11 cellular contexts compared by ENCODE assay signal in the genomic region with DNA sequence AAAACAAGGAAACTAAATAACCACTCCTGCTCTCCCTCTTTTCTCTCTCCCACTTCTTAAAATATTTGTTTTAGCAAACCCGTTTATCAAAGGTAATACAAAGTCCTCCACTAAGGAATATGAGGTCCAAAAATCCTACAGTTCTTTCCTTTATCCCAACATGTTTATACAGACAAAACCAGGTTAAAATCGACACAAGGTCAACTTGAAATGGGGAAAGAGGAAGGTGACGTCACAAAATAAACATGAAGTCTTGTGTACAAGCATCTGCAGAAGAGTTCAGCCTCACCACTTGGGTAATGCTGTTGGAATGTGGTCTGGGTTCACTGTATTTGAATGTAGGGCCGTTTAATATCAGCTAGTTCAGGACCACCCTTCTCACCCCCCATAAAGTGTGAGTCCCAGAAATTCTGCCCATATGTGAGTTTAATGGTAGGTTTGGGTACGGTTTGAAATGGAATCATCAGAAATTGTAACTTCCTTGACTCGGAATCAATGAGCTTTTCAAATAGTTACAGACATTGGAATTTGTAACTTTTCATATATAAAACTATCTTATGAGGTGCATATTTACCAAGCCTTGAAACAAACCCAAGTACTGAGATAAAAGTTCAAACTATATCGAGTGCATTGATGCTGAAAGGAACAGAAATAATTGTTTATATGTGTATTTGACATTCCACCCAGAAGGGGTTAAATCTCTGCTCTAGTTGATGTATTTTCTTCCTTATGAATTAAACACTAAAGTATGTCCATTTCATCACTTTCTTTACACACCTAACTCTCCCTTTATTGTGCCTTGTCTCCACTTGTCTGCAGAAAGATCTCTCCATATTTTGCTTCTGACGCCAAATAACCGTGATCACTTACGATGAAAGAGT.
DNase-seq lines count a peak whose midpoint lies in the region; ATAC-seq and TF ChIP-seq lines count a peak whose summit lies in the region.
"Had no signal": no experiment of that assay in that cellular context is flagged by ENCODE, and none has a peak within 500 bp of the region (broad histone marks: within the 10 kb centered on the region; RNA-seq: fewer than 3 reads in every experiment).

No MANE protein-coding gene starts in this region.

- H3K27me3 Mint-ChIP-seq in activated T-cell treated with anti-CD3 and anti-CD28 coated beads, Interleukin-2, amount 50 U/mL, for 4 hours (ENCODE audit: low read depth), result no peaks in the 10 kb centered on the region

- H3K36me3 Mint-ChIP-seq in activated T-cell treated with anti-CD3 and anti-CD28 coated beads, Interleukin-2, amount 50 U/mL, for 4 hours (ENCODE audit: insufficient read depth), result no peaks in the 10 kb centered on the region

- TF ChIP-seq CTCF in choroid plexus epithelial cell (conservative IDR thresholded peaks at IDR 0.05; ENCODE audit: low read depth, low read length) (no peak), dorsolateral prefrontal cortex (IDR thresholded peaks at IDR 0.05 in 54 of 56, conservative IDR thresholded peaks at IDR 0.05 in 2 of 56; ENCODE audit: low read depth in 1 of 56, partially characterized antibody in 56 of 56) (no peak), omental fat pad (IDR thresholded peaks at IDR 0.05) (no peak)

- H3K4me3 Mint-ChIP-seq in activated T-cell treated with anti-CD3 and anti-CD28 coated beads, Interleukin-2, amount 50 U/mL, for 4 hours, result no peak overlapping the region

- peak; percentile 20 for DNase-seq in AG08395 (ENCODE audit: low spot score)
- DNase-seq in LoVo (ENCODE audit: low spot score), result peak; percentile 49
- peak; percentile 98 for DNase-seq in choroid plexus epithelial cell (ENCODE audit: low read depth)
- DNase-seq in lung microvascular endothelial cell (ENCODE audit: low read depth in 2 of 2), result peak; percentile 89 to 93
- no peak for DNase-seq in dorsolateral prefrontal cortex
- DNase-seq in omental fat pad (ENCODE audit: low spot score), result no peak
- DNase-seq in activated T-cell treated with anti-CD3 and anti-CD28 coated beads, Interleukin-2, amount 50 U/mL, for 4 hours, result no peak
- DNase-seq: MM.1S, transverse colon, WERI-Rb-1 had no signal

- H3K4me1 Mint-ChIP-seq in activated T-cell treated with anti-CD3 and anti-CD28 coated beads, Interleukin-2, amount 50 U/mL, for 4 hours (ENCODE audit: low read depth), result no peaks in the 10 kb centered on the region

- intact Hi-C loops in dorsolateral prefrontal cortex (cut with DNase I), result no loop called here

- no peak for ATAC-seq in GM21529 (IDR thresholded peaks at IDR 0.05; ENCODE audit: unreplicated experiment)
- ATAC-seq in omental fat pad (ENCODE audit: low FRiP score), result no peak
- ATAC-seq in activated T-cell treated with anti-CD3 and anti-CD28 coated beads, Interleukin-2, amount 50 U/mL, for 4 hours, result no peak

- H3K4me3 ChIP-seq in choroid plexus epithelial cell (ENCODE audit: low read depth, low read length), result peak overlapping the region; percentile 22
- peak overlapping the region in 3 of 59 donors; percentile 1 to 3 (median 1) for H3K4me3 ChIP-seq in dorsolateral prefrontal cortex
- H3K4me3 ChIP-seq: transverse colon had no signal

- no peaks in the 10 kb centered on the region for H3K9me3 Mint-ChIP-seq in activated T-cell treated with anti-CD3 and anti-CD28 coated beads, Interleukin-2, amount 50 U/mL, for 4 hours

- peak overlapping the region in 22 of 59 donors; percentile 2 to 79 (median 24) for H3K27ac ChIP-seq in dorsolateral prefrontal cortex
- H3K27ac ChIP-seq: WERI-Rb-1 had no signal

- no peaks in the 10 kb centered on the region for H3K27me3 ChIP-seq in dorsolateral prefrontal cortex
- H3K27me3 ChIP-seq: transverse colon had no signal

Comparison
In these comparisons a context has a peak if more than half of its experiments do, and no peak if none do; other contexts are left out.
1. DNase-seq: peak in AG08395 (single experiment), LoVo (single experiment), choroid plexus epithelial cell (single experiment) and lung microvascular endothelial cell (2 of 2); none in dorsolateral prefrontal cortex (0 of 10), omental fat pad (single experiment) and activated T-cell treated with anti-CD3 and anti-CD28 coated beads, Interleukin-2, amount 50 U/mL, for 4 hours (single experiment).